10 cellular contexts compared by ENCODE assay signal in the genomic region with DNA sequence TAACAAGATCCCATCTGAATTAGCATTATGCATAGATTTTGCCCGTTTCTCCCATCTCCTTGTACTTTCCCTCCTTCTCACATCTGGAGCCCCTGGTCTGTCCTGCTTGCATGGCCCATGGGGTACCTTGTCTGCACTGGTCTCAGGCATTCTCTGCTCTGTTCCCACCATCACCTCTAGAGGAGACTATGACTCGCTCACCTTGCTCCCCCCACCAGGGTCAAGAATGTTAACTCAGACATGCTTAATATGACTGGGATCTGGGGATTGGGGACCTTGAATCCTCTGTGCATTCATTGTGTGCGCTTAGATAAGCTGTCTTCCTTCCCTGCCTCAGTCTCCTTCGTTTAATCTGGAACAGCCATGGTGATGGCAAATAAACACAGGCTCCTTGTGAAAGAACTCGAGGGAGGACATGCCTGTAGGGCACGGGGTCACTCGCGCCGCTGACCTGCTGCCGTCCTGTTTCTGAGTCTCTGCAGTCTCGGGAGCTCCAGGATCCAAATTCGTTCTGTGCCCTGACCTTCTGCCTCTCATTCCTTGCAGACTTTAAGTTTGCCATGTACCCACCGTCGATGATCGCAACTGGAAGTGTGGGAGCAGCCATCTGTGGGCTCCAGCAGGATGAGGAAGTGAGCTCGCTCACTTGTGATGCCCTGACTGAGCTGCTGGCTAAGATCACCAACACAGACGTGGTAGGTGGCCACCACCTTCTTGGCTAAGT. TPM values are rescaled to one million over a fixed set of nuclear protein-coding genes. Genes with fewer than 3 reads are reported as not detected.
DNase-seq lines count a peak whose midpoint lies in the region; ATAC-seq and TF ChIP-seq lines count a peak whose summit lies in the region.
"Had no signal": no experiment of that assay in that cellular context is flagged by ENCODE, and none has a peak within 500 bp of the region (broad histone marks: within the 10 kb centered on the region; RNA-seq: fewer than 3 reads in every experiment).

No MANE protein-coding gene starts in this region.

- no peak for DNase-seq in CD4-positive, alpha-beta T cell
- peak; percentile 30 for DNase-seq in ecto neural progenitor cell (ENCODE audit: low spot score)
- no peak for DNase-seq in nephron progenitor cell
- no peak for DNase-seq in HAP-1 (ENCODE audit: low spot score in 2 of 2)
- no peak for DNase-seq in SK-N-SH
- DNase-seq in NCI-H128 (lab: John Stamatoyannopoulos, UW; ENCODE audit: unreplicated experiment), result no peak
- no peak for DNase-seq in NCI-H1694 treated with DMSO at 0.1 percent for 48 hours (lab: John Stamatoyannopoulos, UW)
- DNase-seq: DMS 273 treated with DMSO at 0.1 percent for 48 hours, NCI-H446 had no signal

- H2AFZ ChIP-seq in OCI-LY3 (ENCODE audit: low read depth, low read length) (no peak overlapping the region), SK-N-SH (ENCODE audit: low read depth) (no peak overlapping the region)

- no peaks in the 10 kb centered on the region for H3K27me3 ChIP-seq in CD4-positive, alpha-beta T cell (ENCODE audit: control insufficient read depth, insufficient read depth, low read length)
- H3K27me3 ChIP-seq in OCI-LY3 (ENCODE audit: low read depth, low read length), result no peaks in the 10 kb centered on the region
- H3K27me3 ChIP-seq in HAP-1 (ENCODE audit: low read depth), result no peaks in the 10 kb centered on the region
- H3K27me3 ChIP-seq in SK-N-SH (ENCODE audit: insufficient read depth), result peaks cover 98% of the 10 kb centered on the region

- H3K9me2 ChIP-seq in SK-N-SH, result no peaks in the 10 kb centered on the region

- CTCF ChIA-PET in CD4-positive, alpha-beta T cell (lab: Charles Lee), result interaction anchor here (0.5 to 1.0 kb wide), 2 partner anchors 19 to 403 kb away, joined by 3 read pairs; no protein-coding TSS in a partner anchor
- CTCF ChIA-PET in SK-N-SH (lab: Yijun Ruan, JAX), result interaction anchor here (1.2 to 15.2 kb wide), 4 partner anchors 11 to 569 kb away, joined by 3 to 162 read pairs (median 4); no protein-coding TSS in a partner anchor

- no peak for TF ChIP-seq EP300 in SK-N-SH (IDR thresholded peaks at IDR 0.05; ENCODE audit: borderline replicate concordance in 1 of 2, low read depth in 1 of 2, low read length in 1 of 2)

- no peak overlapping the region for H3K9ac ChIP-seq in OCI-LY3 (ENCODE audit: low read length)
- H3K9ac ChIP-seq in SK-N-SH, result no peak overlapping the region

- H3K4me2 ChIP-seq in OCI-LY3 (ENCODE audit: low read length) (no peak overlapping the region), SK-N-SH (no peak overlapping the region)

- in situ Hi-C loops in HAP-1 (cut with MboI; ENCODE audit: low sequenced_read_pairs), result no loop called here

- H3K9me3 Mint-ChIP-seq in CD4-positive, alpha-beta T cell, result no peaks in the 10 kb centered on the region
- no peaks in the 10 kb centered on the region for H3K9me3 Mint-ChIP-seq in nephron progenitor cell

- no peak overlapping the region for H3K27ac ChIP-seq in CD4-positive, alpha-beta T cell (ENCODE audit: low read depth, low read length)
- H3K27ac ChIP-seq in OCI-LY3 (ENCODE audit: low read length) (peak overlapping the region; percentile 42; the same call in 1 of the 2 replicates), SK-N-SH (ENCODE audit: low read depth in 2 of 2, low read length in 1 of 2) (no peak overlapping the region)

- no peaks in the 10 kb centered on the region for H3F3A ChIP-seq in SK-N-SH (replicated peaks; ENCODE audit: insufficient read depth)

- H3K79me2 ChIP-seq in OCI-LY3 (ENCODE audit: low read length) (peaks cover 100% of the 10 kb centered on the region), SK-N-SH (ENCODE audit: insufficient read depth) (no peaks in the 10 kb centered on the region)

- peaks cover 100% of the 10 kb centered on the region for H3K36me3 Mint-ChIP-seq in CD4-positive, alpha-beta T cell (ENCODE audit: low read depth)
- peaks cover 98% of the 10 kb centered on the region for H3K36me3 Mint-ChIP-seq in nephron progenitor cell (ENCODE audit: low read depth)

- H3K4me1 Mint-ChIP-seq in CD4-positive, alpha-beta T cell (ENCODE audit: low read depth), result peaks cover 93% of the 10 kb centered on the region
- peaks cover 97% of the 10 kb centered on the region for H3K4me1 Mint-ChIP-seq in nephron progenitor cell

- peak overlapping the region; percentile 61 for H3K27ac Mint-ChIP-seq in CD4-positive, alpha-beta T cell
- peak overlapping the region; percentile 71 for H3K27ac Mint-ChIP-seq in nephron progenitor cell

- H3K9me3 ChIP-seq in CD4-positive, alpha-beta T cell (ENCODE audit: control insufficient read depth, low read length), result no peaks in the 10 kb centered on the region
- H3K9me3 ChIP-seq in OCI-LY3 (ENCODE audit: insufficient read depth, low read length) (no peaks in the 10 kb centered on the region), HAP-1 (no peaks in the 10 kb centered on the region), SK-N-SH (no peaks in the 10 kb centered on the region)

- peaks cover 98% of the 10 kb centered on the region for H3K36me3 ChIP-seq in OCI-LY3 (replicated peaks; ENCODE audit: low read depth, low read length)
- no peaks in the 10 kb centered on the region for H3K36me3 ChIP-seq in HAP-1 (replicated peaks)
- H3K36me3 ChIP-seq in SK-N-SH (replicated peaks in 1 of 2; ENCODE audit: control insufficient read depth in 1 of 2, insufficient read depth in 2 of 2, low read length in 1 of 2), result no peaks in the 10 kb centered on the region

- POLR2A ChIA-PET in CD4-positive, alpha-beta T cell (lab: Charles Lee), result interaction anchor here (1.1 to 2.0 kb wide), 3 partner anchors 13 to 20 kb away, joined by 3 to 5 read pairs (median 4); a partner anchor contains a TSS
- POLR2A ChIA-PET in SK-N-SH (lab: Yijun Ruan, JAX), result no interaction called here

- peaks cover 60% of the 10 kb centered on the region for H3K4me1 ChIP-seq in OCI-LY3 (ENCODE audit: low read length)
- no peaks in the 10 kb centered on the region for H3K4me1 ChIP-seq in HAP-1
- H3K4me1 ChIP-seq in SK-N-SH (ENCODE audit: control insufficient read depth in 1 of 2, insufficient read depth in 2 of 2, low read depth in 1 of 2, low read length in 1 of 2), result no peaks in the 10 kb centered on the region

- TF ChIP-seq CTCF in CD4-positive, alpha-beta T cell (IDR thresholded peaks at IDR 0.05), result no peak
- TF ChIP-seq CTCF in OCI-LY3 (IDR thresholded peaks at IDR 0.05; ENCODE audit: low read depth, low read length), result no peak
- TF ChIP-seq CTCF in nephron progenitor cell (IDR thresholded peaks at IDR 0.05), result no peak
- no peak for TF ChIP-seq CTCF in SK-N-SH (IDR thresholded peaks at IDR 0.05)

- WGBS in SK-N-SH (ENCODE audit: low lambda C conversion rate), result 20% methylated on average over 16 of the region's 17 CpGs

- peaks cover 100% of the 10 kb centered on the region for H4K20me1 ChIP-seq in OCI-LY3 (ENCODE audit: insufficient read depth, low read length)
- no peaks in the 10 kb centered on the region for H4K20me1 ChIP-seq in SK-N-SH (ENCODE audit: insufficient read depth)

- intact Hi-C loops in CD4-positive, alpha-beta T cell (cut with DNase I, micrococcal nuclease), result no loop called here

- H3K27me3 Mint-ChIP-seq in CD4-positive, alpha-beta T cell, result no peaks in the 10 kb centered on the region
- H3K27me3 Mint-ChIP-seq in nephron progenitor cell (ENCODE audit: low read depth, poor library complexity), result no peaks in the 10 kb centered on the region

- no peak overlapping the region for H3K4me3 Mint-ChIP-seq in CD4-positive, alpha-beta T cell
- peak overlapping the region; percentile 50 for H3K4me3 Mint-ChIP-seq in nephron progenitor cell

- H3K4me3 ChIP-seq in OCI-LY3 (ENCODE audit: low read length) (no peak overlapping the region), HAP-1 (no peak overlapping the region), SK-N-SH (ENCODE audit: low read depth in 2 of 2, low read length in 1 of 2) (no peak overlapping the region)

- no peak for TF ChIP-seq RAD21 in SK-N-SH (IDR thresholded peaks at IDR 0.05; ENCODE audit: low read length)

- ATAC-seq in CD4-positive, alpha-beta T cell (ENCODE audit: poor library complexity), result no peak

TF ChIP-seq in SK-N-SH, 30 proteins besides CTCF, POLR2A, EP300 and RAD21:
- TF ChIP-seq TAF1 (IDR thresholded peaks at IDR 0.05; ENCODE audit: borderline replicate concordance, low read depth, low read length) (no peak), POLR2AphosphoS5 (IDR thresholded peaks at IDR 0.05; ENCODE audit: low read depth, low read length) (no peak), NFIC (IDR thresholded peaks at IDR 0.05; ENCODE audit: borderline replicate concordance) (no peak)

RNA-seq across cellular contexts. Expression of a gene that starts 14.9 kb away (rescaled TPM):
- 100 to 1,000 TPM; 159 to 163 TPM for total RNA-seq in CD4-positive, alpha-beta T cell
- not detected in 2 replicates for polyA plus RNA-seq in SK-N-SH (2012; rRNA removed)
- polyA plus RNA-seq in SK-N-SH (2012; cell fraction: cytosol; rRNA removed), result not detected in 2 replicates
- polyA plus RNA-seq in SK-N-SH (2012; cell fraction: nucleus; rRNA removed), result not detected in 2 replicates

RNA-seq across cellular contexts. Expression of a gene that starts 32.6 kb away (rescaled TPM):
- 1 to 10 TPM; 5.3 to 7.1 TPM for total RNA-seq in CD4-positive, alpha-beta T cell
- polyA plus RNA-seq in SK-N-SH (2012; rRNA removed), result 8.3 and 11.2 TPM in 2 replicates
- polyA plus RNA-seq in SK-N-SH (2012; cell fraction: cytosol; rRNA removed), result 14.3 and 24.2 TPM in 2 replicates
- polyA plus RNA-seq in SK-N-SH (2012; cell fraction: nucleus; rRNA removed), result 3.4 and 6.3 TPM in 2 replicates
